In genomic region chr7:26331789-26332188, GRCh38 we compare ENCODE assay signal across 26 cellular contexts.
"Had no signal": no experiment of that assay in that cellular context is flagged by ENCODE, and none has a peak within 500 bp of the region (broad histone marks: within the 10 kb centered on the region; RNA-seq: fewer than 3 reads in every experiment).

No MANE protein-coding gene starts in this region.

- H3K4me3 Mint-ChIP-seq: activated CD8-positive, alpha-beta T cell treated with anti-CD3 and anti-CD28 coated beads for 36 hours; activated naive CD8-positive, alpha-beta T cell; activated T-cell treated with anti-CD3 and anti-CD28 coated beads, Interleukin-2, amount 50 U/mL, for 4 hours; activated T-helper 17 cell treated with anti-CD3 and anti-CD28 coated beads, Interleukin-2, amount 50 U/mL, for 72 hours; central memory CD8-positive, alpha-beta T cell; dendritic cell treated with granulocyte-macrophage colony-stimulating factor and Interleukin-4, amounts not matched to agents 40 ng/mL and 50 ng/mL, for 4 days; endodermal cell; WTC11 had no signal

- H3K4me3 ChIP-seq: coronary artery, dorsolateral prefrontal cortex had no signal

- H3K27ac ChIP-seq: brain microvascular endothelial cell, coronary artery, dorsolateral prefrontal cortex had no signal

- H3K9me3 Mint-ChIP-seq: activated T-cell treated with anti-CD3 and anti-CD28 coated beads, Interleukin-2, amount 50 U/mL, for 4 hours; activated T-helper 17 cell treated with anti-CD3 and anti-CD28 coated beads, Interleukin-2, amount 50 U/mL, for 72 hours; central memory CD8-positive, alpha-beta T cell; dendritic cell treated with granulocyte-macrophage colony-stimulating factor and Interleukin-4, amounts not matched to agents 40 ng/mL and 50 ng/mL, for 4 days; endodermal cell had no signal

- ATAC-seq: activated CD4-positive, CD25-positive, alpha-beta regulatory T cell treated with anti-CD3 and anti-CD28 coated beads, Interleukin-2, amount 50 U/mL, for 24 hours; activated CD8-positive, alpha-beta T cell treated with anti-CD3 and anti-CD28 coated beads for 36 hours; activated T-cell treated with anti-CD3 and anti-CD28 coated beads, Interleukin-2, amount 50 U/mL, for 4 hours; activated T-helper 17 cell treated with anti-CD3 and anti-CD28 coated beads, Interleukin-2, amount 50 U/mL, for 72 hours; esophagus mucosa; WTC11 had no signal

- H3K27ac Mint-ChIP-seq: activated CD8-positive, alpha-beta T cell treated with anti-CD3 and anti-CD28 coated beads for 36 hours; activated naive CD8-positive, alpha-beta T cell; activated T-helper 17 cell treated with anti-CD3 and anti-CD28 coated beads, Interleukin-2, amount 50 U/mL, for 72 hours; dendritic cell treated with granulocyte-macrophage colony-stimulating factor and Interleukin-4, amounts not matched to agents 40 ng/mL and 50 ng/mL, for 4 days; endodermal cell; WTC11 had no signal

- DNase-seq: activated CD4-positive, alpha-beta T cell treated with anti-CD3 and anti-CD28 coated beads for 48 hours; activated CD4-positive, alpha-beta T cell treated with anti-CD3 and anti-CD28 coated beads, Interleukin-2, amount 50 U/mL, for 1 hour; activated CD4-positive, alpha-beta T cell treated with anti-CD3 and anti-CD28 coated beads, Interleukin-2, amount 50 U/mL, for 48 hours; activated CD8-positive, alpha-beta memory T cell treated with anti-CD3 and anti-CD28 coated beads for 24 hours; activated CD8-positive, alpha-beta T cell treated with anti-CD3 and anti-CD28 coated beads for 36 hours; activated effector memory CD4-positive, alpha-beta T cell treated with Interleukin-2 at 50 U/mL for 16 hours; activated gamma-delta T cell treated with Interleukin-2 at 50 U/mL for 16 hours; activated naive CD4-positive, alpha-beta T cell treated with anti-CD3 and anti-CD28 coated beads, Interleukin-2, amount 50 U/mL, for 16 hours; activated naive CD4-positive, alpha-beta T cell treated with Interleukin-2 at 50 U/mL for 16 hours; activated T-cell treated with anti-CD3 and anti-CD28 coated beads, Interleukin-2, amount 50 U/mL, for 4 hours; amniotic stem cell; anterior cingulate cortex; brain microvascular endothelial cell; dorsolateral prefrontal cortex; effector memory CD4-positive, alpha-beta T cell; endodermal cell; foreskin fibroblast; T-helper 2 cell had no signal

- H3K27me3 ChIP-seq: brain microvascular endothelial cell, dorsolateral prefrontal cortex had no signal

- H3K36me3 ChIP-seq: brain microvascular endothelial cell had no signal

- H3K27me3 Mint-ChIP-seq: activated CD8-positive, alpha-beta T cell treated with anti-CD3 and anti-CD28 coated beads for 36 hours; activated naive CD8-positive, alpha-beta T cell; activated T-helper 17 cell treated with anti-CD3 and anti-CD28 coated beads, Interleukin-2, amount 50 U/mL, for 72 hours; central memory CD8-positive, alpha-beta T cell; dendritic cell treated with granulocyte-macrophage colony-stimulating factor and Interleukin-4, amounts not matched to agents 40 ng/mL and 50 ng/mL, for 4 days had no signal
